Comparison of ENCODE assay signal across 22 cellular contexts in genomic region chr20:6506906-6507305, GRCh38.
A peak's percentile ranks its signal among the peaks of the same experiment; 100 is the strongest.
DNase-seq lines count a peak whose midpoint lies in the region; ATAC-seq and TF ChIP-seq lines count a peak whose summit lies in the region.
"Had no signal": no experiment of that assay in that cellular context is flagged by ENCODE, and none has a peak within 500 bp of the region (broad histone marks: within the 10 kb centered on the region; RNA-seq: fewer than 3 reads in every experiment).

No MANE protein-coding gene starts in this region.

- no peaks in the 10 kb centered on the region for H3K36me3 ChIP-seq in IMR-90 (ENCODE audit: control insufficient read depth, insufficient read depth, low read length)
- H3K36me3 ChIP-seq: BE2C, BLaER1 had no signal

- H4K91ac ChIP-seq in IMR-90 (ENCODE audit: insufficient read depth, low read depth, low read length): no peak overlapping the region

- H2AK5ac ChIP-seq in IMR-90 (ENCODE audit: low read depth, low read length): no peak overlapping the region

- CTCF ChIA-PET in IMR-90 (lab: Yijun Ruan, JAX): no interaction called here

- no peak overlapping the region for H2BK15ac ChIP-seq in IMR-90 (ENCODE audit: low read depth, low read length)

- no peak overlapping the region for H3K4ac ChIP-seq in IMR-90 (ENCODE audit: low read depth, low read length)

- H3K9me1 ChIP-seq in IMR-90 (ENCODE audit: insufficient read depth, low read length): no peaks in the 10 kb centered on the region

- TF ChIP-seq RAD21 in IMR-90 (IDR thresholded peaks at IDR 0.05; ENCODE audit: low read length): no peak

- no peak overlapping the region for H3K18ac ChIP-seq in IMR-90 (ENCODE audit: low read depth, low read length)

- H2AK9ac ChIP-seq in IMR-90 (replicated peaks; ENCODE audit: low read depth, low read length, poor library complexity): no peak overlapping the region

- no peak for TF ChIP-seq POLR2A in IMR-90 (IDR thresholded peaks at IDR 0.05; ENCODE audit: low read depth, low read length)

- no peak overlapping the region for H3K4me2 ChIP-seq in IMR-90 (ENCODE audit: low read depth, low read length)
- H3K4me2 ChIP-seq: BLaER1 had no signal

- BruUV-seq in IMR-90 (replicated peaks; lab: Mats Ljungman, UMichigan): no TSS peak

- POLR2A ChIA-PET in IMR-90 (lab: Charles Lee; ENCODE audit: unreplicated experiment): no interaction called here

- H4K20me1 ChIP-seq in IMR-90 (ENCODE audit: insufficient read depth, low read length): no peaks in the 10 kb centered on the region
- H4K20me1 ChIP-seq: BLaER1 had no signal

- H3K27me3 ChIP-seq in IMR-90 (ENCODE audit: control insufficient read depth, insufficient read depth, low read length): no peaks in the 10 kb centered on the region
- H3K27me3 ChIP-seq: BE2C, BLaER1 had no signal

- WGBS in IMR-90 (ENCODE audit: extremely low coverage in 2 of 2, insufficient read length in 1 of 2), 2 experiments: no CpG with 5 or more reads among the region's 3 CpGs

- no peak overlapping the region for H4K5ac ChIP-seq in IMR-90 (ENCODE audit: low read depth, low read length)

- H4K8ac ChIP-seq in IMR-90 (ENCODE audit: low read depth in 2 of 2, low read length in 2 of 2): no peak overlapping the region

- in situ Hi-C loops in IMR-90 (cut with MboI; ENCODE audit: low sequenced_read_pairs): no loop called here

- peak; percentile 12 for DNase-seq in Daoy (ENCODE audit: low read depth)
- peak; percentile 59 for DNase-seq in IMR-90
- peak; percentile 27 for DNase-seq in kidney glomerular epithelial cell (lab: John Stamatoyannopoulos, UW)
- peak; percentile 62 for DNase-seq in renal cortical epithelial cell (ENCODE audit: low read depth)
- no peak for DNase-seq in posterior vena cava (ENCODE audit: low spot score)
- no peak for DNase-seq in AG20443 (ENCODE audit: low spot score)
- DNase-seq: 8988T; ACHN; BE2C; C1 segment of cervical spinal cord; Calu3; CD4-positive, alpha-beta memory T cell; CD4-positive, CD25-positive, alpha-beta regulatory T cell; CD8-positive, alpha-beta memory T cell; COR-L47; DMS79 treated with DMSO at 0.1 percent for 48 hours; EL; GDM1 had no signal

- no peak overlapping the region for H2AFZ ChIP-seq in IMR-90 (replicated peaks; ENCODE audit: low read length, poor library complexity)

- ATAC-seq in IMR-90 (ENCODE audit: low read depth) (peak; percentile 35; the same call in 1 of the 2 replicates), GM18867 (IDR thresholded peaks at IDR 0.05; ENCODE audit: unreplicated experiment) (no peak), GM19351 (IDR thresholded peaks at IDR 0.05; ENCODE audit: unreplicated experiment) (no peak)
- ATAC-seq: GM12878 had no signal

- H3K4me1 ChIP-seq in IMR-90 (ENCODE audit: control insufficient read depth, insufficient read depth, low read length): no peaks in the 10 kb centered on the region
- H3K4me1 ChIP-seq: BE2C had no signal

- no peak for TF ChIP-seq CTCF in IMR-90 (conservative IDR thresholded peaks at IDR 0.05; ENCODE audit: low read depth, low read length)

- no peak overlapping the region for H3K9ac ChIP-seq in IMR-90 (ENCODE audit: low read depth, low read length)
- H3K9ac ChIP-seq: BLaER1 had no signal

- no peak overlapping the region for H3K23ac ChIP-seq in IMR-90 (ENCODE audit: low read depth, low read length)

- no peak overlapping the region for H3K14ac ChIP-seq in IMR-90 (replicated peaks; ENCODE audit: low read depth, low read length)

- intact Hi-C loops in IMR-90 (cut with micrococcal nuclease): no loop called here
- intact Hi-C loops in posterior vena cava (cut with DNase I): no loop called here

- H3K56ac ChIP-seq in IMR-90 (ENCODE audit: extremely low read depth, insufficient read depth, low read length): no peak overlapping the region

- H2BK5ac ChIP-seq in IMR-90 (ENCODE audit: low read depth, low read length, poor library complexity, severe bottlenecking): no peak overlapping the region

- no peaks in the 10 kb centered on the region for H3K9me3 ChIP-seq in IMR-90 (ENCODE audit: control insufficient read depth, insufficient read depth, low read length)
- H3K9me3 ChIP-seq: BE2C had no signal

- dilution Hi-C loops in IMR-90 (cut with HindIII; ENCODE audit: low sequenced_read_pairs, unreplicated experiment): no loop called here

- H3K27ac ChIP-seq in IMR-90 (ENCODE audit: insufficient read depth, low read length): no peak overlapping the region
- H3K27ac ChIP-seq: BLaER1 had no signal

- H2BK20ac ChIP-seq in IMR-90 (ENCODE audit: low read depth, low read length): no peak overlapping the region

- H3K79me1 ChIP-seq in IMR-90 (ENCODE audit: low read depth in 1 of 2, low read length in 2 of 2): no peaks in the 10 kb centered on the region

- H3K4me3 ChIP-seq in IMR-90 (ENCODE audit: insufficient read depth, low read depth, low read length): no peak overlapping the region
- H3K4me3 ChIP-seq: BLaER1, GM12878 had no signal

- H2BK120ac ChIP-seq in IMR-90 (ENCODE audit: low read depth, low read length): no peak overlapping the region

TF ChIP-seq in IMR-90, 13 proteins besides CTCF, POLR2A, EP300 and RAD21:
- peak; percentile 85 for TF ChIP-seq BHLHE40 (IDR thresholded peaks at IDR 0.05; ENCODE audit: low read depth, low read length)
- TF ChIP-seq CEBPB (IDR thresholded peaks at IDR 0.05; ENCODE audit: low read depth, low read length): no peak

Comparison
In these comparisons a context has a peak if more than half of its experiments do, and no peak if none do; other contexts are left out.
1. DNase-seq: peak in Daoy (single experiment), IMR-90 (single experiment), kidney glomerular epithelial cell (single experiment) and renal cortical epithelial cell (single experiment); none in posterior vena cava (single experiment) and AG20443 (single experiment).